18 cellular contexts compared by ENCODE assay signal in genomic region chr14:65482769-65483438, GRCh38.
A peak's percentile ranks its signal among the peaks of the same experiment; 100 is the strongest.
DNase-seq lines count a peak whose midpoint lies in the region; ATAC-seq and TF ChIP-seq lines count a peak whose summit lies in the region.
"Had no signal": no experiment of that assay in that cellular context is flagged by ENCODE, and none has a peak within 500 bp of the region (broad histone marks: within the 10 kb centered on the region; RNA-seq: fewer than 3 reads in every experiment).

No MANE protein-coding gene starts in this region.

- H3K4me1 ChIP-seq in GM23338 (ENCODE audit: insufficient read depth): peaks cover 26% of the 10 kb centered on the region; the same call in 1 of the 2 replicates
- H3K4me1 ChIP-seq: body of pancreas had no signal

- H3K4me2 ChIP-seq in GM23338: no peak overlapping the region

- ATAC-seq in GM23338: peak; percentile 65
- ATAC-seq in activated B cell treated with CpG ODN at 0.5 μM for 24 hours (ENCODE audit: low read depth): peak; percentile 31
- peak; percentile 67 for ATAC-seq in stimulated activated memory B cell treated with anti-CD40 and anti-IgM and Interleukin-4, amounts not matched to agents 10 μg/mL and 1 μg/mL and 100 μg/mL, for 72 hours
- ATAC-seq in GM19463 (IDR thresholded peaks at IDR 0.05; ENCODE audit: unreplicated experiment): no peak
- ATAC-seq in omental fat pad (ENCODE audit: low FRiP score): no peak
- ATAC-seq: body of pancreas had no signal

- no peaks in the 10 kb centered on the region for H4K20me1 ChIP-seq in GM23338 (replicated peaks; ENCODE audit: insufficient read depth)

- POLR2A ChIA-PET in activated B cell treated with CpG ODN at 0.5 μM for 24 hours (lab: Charles Lee): no interaction called here

- no peak overlapping the region for H3K27ac ChIP-seq in GM23338 (ENCODE audit: low read depth)
- H3K27ac ChIP-seq: body of pancreas had no signal

- H2AFZ ChIP-seq in GM23338: no peak overlapping the region

- no peaks in the 10 kb centered on the region for H3K27me3 ChIP-seq in GM23338 (ENCODE audit: insufficient read depth)
- H3K27me3 ChIP-seq: body of pancreas had no signal

- no peaks in the 10 kb centered on the region for H3K79me2 ChIP-seq in GM23338 (replicated peaks; ENCODE audit: insufficient read depth)

- no peaks in the 10 kb centered on the region for H3K36me3 ChIP-seq in GM23338 (ENCODE audit: insufficient read depth)
- H3K36me3 ChIP-seq: HAP-1 had no signal

- H3K36me3 Mint-ChIP-seq in GM23338 (ENCODE audit: low read depth) (0 out of 3 replicates have a peak, but pooled peaks cover 5% of the 10 kb centered on the region), activated B cell treated with CpG ODN at 0.5 μM for 24 hours (ENCODE audit: low read depth) (peaks cover 37% of the 10 kb centered on the region)
- peaks cover 44% of the 10 kb centered on the region for H3K36me3 Mint-ChIP-seq in stimulated activated memory B cell treated with anti-CD40 and anti-IgM and Interleukin-4, amounts not matched to agents 10 μg/mL and 1 μg/mL and 100 μg/mL, for 72 hours

- no peak overlapping the region for H3K4me3 ChIP-seq in GM23338
- H3K4me3 ChIP-seq: body of pancreas, HAP-1 had no signal

- peaks cover 4% of the 10 kb centered on the region for H3K27me3 Mint-ChIP-seq in GM23338 (ENCODE audit: insufficient read depth, low read depth, poor library complexity)
- no peaks in the 10 kb centered on the region for H3K27me3 Mint-ChIP-seq in activated B cell treated with CpG ODN at 0.5 μM for 24 hours
- no peaks in the 10 kb centered on the region for H3K27me3 Mint-ChIP-seq in stimulated activated memory B cell treated with anti-CD40 and anti-IgM and Interleukin-4, amounts not matched to agents 10 μg/mL and 1 μg/mL and 100 μg/mL, for 72 hours
- H3K27me3 Mint-ChIP-seq: activated CD4-positive, alpha-beta memory T cell treated with anti-CD3 and anti-CD28 coated beads, Interleukin-2, amount 10 ng/mL, durations not matched to agents 7 days and 5 days had no signal

- H3K4me3 Mint-ChIP-seq in GM23338: no peak overlapping the region
- peak overlapping the region; percentile 48 for H3K4me3 Mint-ChIP-seq in activated B cell treated with CpG ODN at 0.5 μM for 24 hours
- peak overlapping the region; percentile 1 for H3K4me3 Mint-ChIP-seq in stimulated activated memory B cell treated with anti-CD40 and anti-IgM and Interleukin-4, amounts not matched to agents 10 μg/mL and 1 μg/mL and 100 μg/mL, for 72 hours
- H3K4me3 Mint-ChIP-seq: activated CD4-positive, alpha-beta memory T cell treated with anti-CD3 and anti-CD28 coated beads, Interleukin-2, amount 10 ng/mL, durations not matched to agents 7 days and 5 days; activated T-helper 1 cell treated with anti-CD3 and anti-CD28 coated beads, Interleukin-12 subunit alpha, Interleukin-12 subunit beta, Interleukin-2, Interleukin-4 antibody, amounts not matched to agents 30 ng/mL and 10 ng/mL and 1 ng/mL, durations not matched to agents 14 hours and 24 hours and 36 hours; stimulated activated effector memory CD8-positive, alpha-beta T cell treated with anti-CD3 and anti-CD28 coated beads, Interleukin-12 subunit alpha, Interleukin-12 subunit beta, amount 100 ng/mL, for 72 hours had no signal

- DNase-seq in GM23338 (ENCODE audit: low spot score): peak; percentile 18
- no peak for DNase-seq in activated B cell treated with CpG ODN at 0.5 μM for 24 hours
- DNase-seq in glomerular visceral epithelial cell (ENCODE audit: extremely low spot score): peak; percentile 33
- no peak for DNase-seq in GM13976 (ENCODE audit: low spot score)
- no peak for DNase-seq in omental fat pad (ENCODE audit: low spot score)
- no peak for DNase-seq in epidermal melanocyte (ENCODE audit: insufficient read length, low spot score)
- DNase-seq: activated CD4-positive, alpha-beta memory T cell treated with anti-CD3 and anti-CD28 coated beads, Interleukin-2, amount 10 ng/mL, durations not matched to agents 7 days and 5 days; body of pancreas; DMS53; effector CD4-positive, alpha-beta T cell; NCI-H1092 treated with DMSO at 0.1 percent for 48 hours; NCI-H345; small intestine had no signal

- CTCF ChIA-PET in activated B cell treated with CpG ODN at 0.5 μM for 24 hours (lab: Charles Lee): no interaction called here

- intact Hi-C loops in activated B cell treated with CpG ODN at 0.5 μM for 24 hours (cut with micrococcal nuclease): no loop called here

- no peaks in the 10 kb centered on the region for H3F3A ChIP-seq in GM23338 (replicated peaks; ENCODE audit: low read depth)

- H3K27ac Mint-ChIP-seq in GM23338 (peak overlapping the region; percentile 80; the same call in 1 of the 2 replicates), activated B cell treated with CpG ODN at 0.5 μM for 24 hours (no peak overlapping the region)
- peak overlapping the region; percentile 58 for H3K27ac Mint-ChIP-seq in stimulated activated memory B cell treated with anti-CD40 and anti-IgM and Interleukin-4, amounts not matched to agents 10 μg/mL and 1 μg/mL and 100 μg/mL, for 72 hours
- H3K27ac Mint-ChIP-seq: activated CD4-positive, alpha-beta memory T cell treated with anti-CD3 and anti-CD28 coated beads, Interleukin-2, amount 10 ng/mL, durations not matched to agents 7 days and 5 days; activated T-helper 1 cell treated with anti-CD3 and anti-CD28 coated beads, Interleukin-12 subunit alpha, Interleukin-12 subunit beta, Interleukin-2, Interleukin-4 antibody, amounts not matched to agents 30 ng/mL and 10 ng/mL and 1 ng/mL, durations not matched to agents 14 hours and 24 hours and 36 hours; stimulated activated effector memory CD8-positive, alpha-beta T cell treated with anti-CD3 and anti-CD28 coated beads, Interleukin-12 subunit alpha, Interleukin-12 subunit beta, amount 100 ng/mL, for 72 hours had no signal

- in situ Hi-C loops in GM13976 (cut with MboI; ENCODE audit: low sequenced_read_pairs, unreplicated experiment): no loop called here

- H3K4me1 Mint-ChIP-seq in GM23338 (peaks cover 66% of the 10 kb centered on the region), activated B cell treated with CpG ODN at 0.5 μM for 24 hours (peaks cover 77% of the 10 kb centered on the region)
- H3K4me1 Mint-ChIP-seq in stimulated activated memory B cell treated with anti-CD40 and anti-IgM and Interleukin-4, amounts not matched to agents 10 μg/mL and 1 μg/mL and 100 μg/mL, for 72 hours: peaks cover 86% of the 10 kb centered on the region

- TF ChIP-seq CTCF in GM23338 (conservative IDR thresholded peaks at IDR 0.05; ENCODE audit: low read depth in 2 of 2) (no peak), activated B cell treated with CpG ODN at 0.5 μM for 24 hours (IDR thresholded peaks at IDR 0.05) (no peak), GM13976 (IDR thresholded peaks at IDR 0.05; ENCODE audit: borderline replicate concordance, control extremely low read depth, extremely low read depth, insufficient read depth, missing control alignments) (no peak), omental fat pad (IDR thresholded peaks at IDR 0.05) (no peak)

- H3K9me3 Mint-ChIP-seq in GM23338: no peaks in the 10 kb centered on the region
- no peaks in the 10 kb centered on the region for H3K9me3 Mint-ChIP-seq in activated B cell treated with CpG ODN at 0.5 μM for 24 hours
- H3K9me3 Mint-ChIP-seq in stimulated activated memory B cell treated with anti-CD40 and anti-IgM and Interleukin-4, amounts not matched to agents 10 μg/mL and 1 μg/mL and 100 μg/mL, for 72 hours: no peaks in the 10 kb centered on the region
- H3K9me3 Mint-ChIP-seq: activated CD4-positive, alpha-beta memory T cell treated with anti-CD3 and anti-CD28 coated beads, Interleukin-2, amount 10 ng/mL, durations not matched to agents 7 days and 5 days; activated T-helper 1 cell treated with anti-CD3 and anti-CD28 coated beads, Interleukin-12 subunit alpha, Interleukin-12 subunit beta, Interleukin-2, Interleukin-4 antibody, amounts not matched to agents 30 ng/mL and 10 ng/mL and 1 ng/mL, durations not matched to agents 14 hours and 24 hours and 36 hours; stimulated activated effector memory CD8-positive, alpha-beta T cell treated with anti-CD3 and anti-CD28 coated beads, Interleukin-12 subunit alpha, Interleukin-12 subunit beta, amount 100 ng/mL, for 72 hours had no signal

- no peaks in the 10 kb centered on the region for H3K9me2 ChIP-seq in GM23338 (ENCODE audit: insufficient read depth)

Comparison
In these comparisons a context has a peak if more than half of its experiments do, and no peak if none do; other contexts are left out.
1. ATAC-seq: peak in GM23338 (single experiment), activated B cell treated with CpG ODN at 0.5 μM for 24 hours (single experiment) and stimulated activated memory B cell treated with anti-CD40 and anti-IgM and Interleukin-4, amounts not matched to agents 10 μg/mL and 1 μg/mL and 100 μg/mL, for 72 hours (single experiment); none in GM19463 (single experiment) and omental fat pad (single experiment).
2. DNase-seq: peak in GM23338 (single experiment) and glomerular visceral epithelial cell (single experiment); none in activated B cell treated with CpG ODN at 0.5 μM for 24 hours (single experiment), GM13976 (single experiment), omental fat pad (single experiment) and epidermal melanocyte (single experiment).